Comparison of ENCODE assay signal across 23 cellular contexts in genomic region chr1:13794231-13795187, GRCh38.
DNase-seq lines count a peak whose midpoint lies in the region; ATAC-seq, FAIRE-seq and TF ChIP-seq lines count a peak whose summit lies in the region.
"Had no signal": no experiment of that assay in that cellular context is flagged by ENCODE, and none has a peak within 500 bp of the region (broad histone marks: within the 10 kb centered on the region; RNA-seq: fewer than 3 reads in every experiment).

No MANE protein-coding gene starts in this region.

- peak; percentile 21 for DNase-seq in activated CD8-positive, alpha-beta T cell treated with anti-CD3 and anti-CD28 coated beads for 36 hours
- no peak for DNase-seq in activated CD8-positive, alpha-beta T cell treated with anti-CD3 and anti-CD28 coated beads, Interleukin-2, amount 10 ng/mL, durations not matched to agents 7 days and 5 days
- peak; percentile 36 for DNase-seq in GM20000 (ENCODE audit: low spot score)
- peak; percentile 11 for DNase-seq in coronary artery (ENCODE audit: low spot score)
- DNase-seq in stimulated activated effector memory CD8-positive, alpha-beta T cell treated with anti-CD3 and anti-CD28 coated beads, Interleukin-12 subunit alpha, Interleukin-12 subunit beta, amount 100 ng/mL, for 72 hours (ENCODE audit: low spot score in 2 of 2), result no peak
- DNase-seq in NCI-H526 (lab: John Stamatoyannopoulos, UW), result no peak
- DNase-seq in CD1c-positive myeloid dendritic cell (ENCODE audit: extremely low spot score), result no peak
- no peak for DNase-seq in RCC 7860 (ENCODE audit: low spot score)
- DNase-seq: activated CD4-positive, CD25-positive, alpha-beta regulatory T cell treated with anti-CD3 and anti-CD28 coated beads, Interleukin-2, amount 50 U/mL, for 72 hours; activated CD8-positive, alpha-beta memory T cell treated with anti-CD3 and anti-CD28 coated beads, Interleukin-2, amount 50 U/mL, for 4 hours; NCI-H1930; NCI-H345; nephron progenitor cell; Peyer's patch; posterior cingulate gyrus; substantia nigra; T1000 had no signal

- peak; percentile 64 for ATAC-seq in activated CD8-positive, alpha-beta T cell treated with anti-CD3 and anti-CD28 coated beads for 36 hours
- no peak for ATAC-seq in activated CD8-positive, alpha-beta T cell treated with anti-CD3 and anti-CD28 coated beads, Interleukin-2, amount 10 ng/mL, durations not matched to agents 7 days and 5 days
- ATAC-seq in stimulated activated effector memory CD8-positive, alpha-beta T cell treated with anti-CD3 and anti-CD28 coated beads, Interleukin-12 subunit alpha, Interleukin-12 subunit beta, amount 100 ng/mL, for 72 hours, result peak; percentile 87
- ATAC-seq: A549, SK-N-SH treated with all-trans-retinoic acid at 6 μM for 48 hours had no signal

- H3K4me1 Mint-ChIP-seq in activated CD8-positive, alpha-beta T cell treated with anti-CD3 and anti-CD28 coated beads for 36 hours (ENCODE audit: low read depth), result peaks cover 81% of the 10 kb centered on the region
- H3K4me1 Mint-ChIP-seq in activated CD8-positive, alpha-beta T cell treated with anti-CD3 and anti-CD28 coated beads, Interleukin-2, amount 10 ng/mL, durations not matched to agents 7 days and 5 days (ENCODE audit: low read depth), result peaks cover 25% of the 10 kb centered on the region
- H3K4me1 Mint-ChIP-seq in stimulated activated effector memory CD8-positive, alpha-beta T cell treated with anti-CD3 and anti-CD28 coated beads, Interleukin-12 subunit alpha, Interleukin-12 subunit beta, amount 100 ng/mL, for 72 hours, result peaks cover 51% of the 10 kb centered on the region

- H3K9me3 Mint-ChIP-seq in activated CD8-positive, alpha-beta T cell treated with anti-CD3 and anti-CD28 coated beads for 36 hours, result no peaks in the 10 kb centered on the region
- no peaks in the 10 kb centered on the region for H3K9me3 Mint-ChIP-seq in activated CD8-positive, alpha-beta T cell treated with anti-CD3 and anti-CD28 coated beads, Interleukin-2, amount 10 ng/mL, durations not matched to agents 7 days and 5 days (ENCODE audit: insufficient read depth)
- no peaks in the 10 kb centered on the region for H3K9me3 Mint-ChIP-seq in stimulated activated effector memory CD8-positive, alpha-beta T cell treated with anti-CD3 and anti-CD28 coated beads, Interleukin-12 subunit alpha, Interleukin-12 subunit beta, amount 100 ng/mL, for 72 hours
- H3K9me3 Mint-ChIP-seq: nephron progenitor cell had no signal

- H3K27me3 Mint-ChIP-seq in activated CD8-positive, alpha-beta T cell treated with anti-CD3 and anti-CD28 coated beads for 36 hours, result no peaks in the 10 kb centered on the region
- H3K27me3 Mint-ChIP-seq in activated CD8-positive, alpha-beta T cell treated with anti-CD3 and anti-CD28 coated beads, Interleukin-2, amount 10 ng/mL, durations not matched to agents 7 days and 5 days (ENCODE audit: low read depth), result no peaks in the 10 kb centered on the region

- intact Hi-C loops in activated CD8-positive, alpha-beta T cell treated with anti-CD3 and anti-CD28 coated beads for 36 hours (cut with micrococcal nuclease), result loop anchor here (5.0 kb wide), 1 partner anchor 42 kb away; no protein-coding TSS in a partner anchor

- POLR2A ChIA-PET in activated CD8-positive, alpha-beta T cell treated with anti-CD3 and anti-CD28 coated beads for 36 hours (lab: Charles Lee), result interaction anchor here (0.7 to 1.3 kb wide), 4 partner anchors 10 to 115 kb away, joined by 3 to 4 read pairs (median 3); no protein-coding TSS in a partner anchor
- POLR2A ChIA-PET in activated CD8-positive, alpha-beta T cell treated with anti-CD3 and anti-CD28 coated beads, Interleukin-2, amount 10 ng/mL, durations not matched to agents 7 days and 5 days (lab: Charles Lee), result interaction anchor here (0.6 to 1.1 kb wide), 2 partner anchors 24 to 48 kb away, joined by 3 read pairs; no protein-coding TSS in a partner anchor

- no peak for FAIRE-seq in RCC 7860 (lab: Jason Lieb, UNC)
- FAIRE-seq: A549, bronchial epithelial cell, frontal cortex, urothelium cell line had no signal

- CTCF ChIA-PET in activated CD8-positive, alpha-beta T cell treated with anti-CD3 and anti-CD28 coated beads for 36 hours (lab: Charles Lee), result interaction anchor here (0.8 to 1.6 kb wide), 6 partner anchors 12 to 93 kb away, joined by 3 to 4 read pairs (median 3); no protein-coding TSS in a partner anchor
- CTCF ChIA-PET in activated CD8-positive, alpha-beta T cell treated with anti-CD3 and anti-CD28 coated beads, Interleukin-2, amount 10 ng/mL, durations not matched to agents 7 days and 5 days (lab: Charles Lee), result interaction anchor here (0.7 kb wide), 1 partner anchor 127 kb away, joined by 3 read pairs; no protein-coding TSS in a partner anchor

- peaks cover 42% of the 10 kb centered on the region for H3K36me3 Mint-ChIP-seq in activated CD8-positive, alpha-beta T cell treated with anti-CD3 and anti-CD28 coated beads for 36 hours (ENCODE audit: low read depth)
- H3K36me3 Mint-ChIP-seq in activated CD8-positive, alpha-beta T cell treated with anti-CD3 and anti-CD28 coated beads, Interleukin-2, amount 10 ng/mL, durations not matched to agents 7 days and 5 days (ENCODE audit: low read depth), result peaks cover 33% of the 10 kb centered on the region
- peaks cover 41% of the 10 kb centered on the region for H3K36me3 Mint-ChIP-seq in stimulated activated effector memory CD8-positive, alpha-beta T cell treated with anti-CD3 and anti-CD28 coated beads, Interleukin-12 subunit alpha, Interleukin-12 subunit beta, amount 100 ng/mL, for 72 hours

- no peak for TF ChIP-seq CTCF in activated CD8-positive, alpha-beta T cell treated with anti-CD3 and anti-CD28 coated beads for 36 hours (IDR thresholded peaks at IDR 0.05)
- TF ChIP-seq CTCF in GM20000 (IDR thresholded peaks at IDR 0.05; ENCODE audit: extremely low read depth, missing control alignments) (no peak), coronary artery (IDR thresholded peaks at IDR 0.05) (no peak)

- no peak overlapping the region for H3K4me3 ChIP-seq in coronary artery
- H3K4me3 ChIP-seq: A549; BLaER1 treated with 17β-estradiol and CSF1 and Interleukin-3, amounts not matched to agents 10 nM and 100 nM; Peyer's patch had no signal

- H3K4me3 Mint-ChIP-seq in activated CD8-positive, alpha-beta T cell treated with anti-CD3 and anti-CD28 coated beads for 36 hours, result no peak overlapping the region
- H3K4me3 Mint-ChIP-seq in activated CD8-positive, alpha-beta T cell treated with anti-CD3 and anti-CD28 coated beads, Interleukin-2, amount 10 ng/mL, durations not matched to agents 7 days and 5 days, result no peak overlapping the region
- no peak overlapping the region for H3K4me3 Mint-ChIP-seq in stimulated activated effector memory CD8-positive, alpha-beta T cell treated with anti-CD3 and anti-CD28 coated beads, Interleukin-12 subunit alpha, Interleukin-12 subunit beta, amount 100 ng/mL, for 72 hours
- H3K4me3 Mint-ChIP-seq: nephron progenitor cell had no signal

- H3K27ac ChIP-seq in coronary artery, result no peak overlapping the region
- H3K27ac ChIP-seq: A549; BLaER1 treated with 17β-estradiol and CSF1 and Interleukin-3, amounts not matched to agents 10 nM and 100 nM; Peyer's patch had no signal

- H3K27ac Mint-ChIP-seq in activated CD8-positive, alpha-beta T cell treated with anti-CD3 and anti-CD28 coated beads for 36 hours, result peak overlapping the region; percentile 82
- no peak overlapping the region for H3K27ac Mint-ChIP-seq in activated CD8-positive, alpha-beta T cell treated with anti-CD3 and anti-CD28 coated beads, Interleukin-2, amount 10 ng/mL, durations not matched to agents 7 days and 5 days
- H3K27ac Mint-ChIP-seq in stimulated activated effector memory CD8-positive, alpha-beta T cell treated with anti-CD3 and anti-CD28 coated beads, Interleukin-12 subunit alpha, Interleukin-12 subunit beta, amount 100 ng/mL, for 72 hours, result peak overlapping the region; percentile 45
- H3K27ac Mint-ChIP-seq: nephron progenitor cell had no signal

Comparison
In these comparisons a context has a peak if more than half of its experiments do, and no peak if none do; other contexts are left out.
1. DNase-seq: peak in activated CD8-positive, alpha-beta T cell treated with anti-CD3 and anti-CD28 coated beads for 36 hours (single experiment), GM20000 (single experiment) and coronary artery (single experiment); none in activated CD8-positive, alpha-beta T cell treated with anti-CD3 and anti-CD28 coated beads, Interleukin-2, amount 10 ng/mL, durations not matched to agents 7 days and 5 days (single experiment), stimulated activated effector memory CD8-positive, alpha-beta T cell treated with anti-CD3 and anti-CD28 coated beads, Interleukin-12 subunit alpha, Interleukin-12 subunit beta, amount 100 ng/mL, for 72 hours (0 of 2), NCI-H526 (0 of 2), CD1c-positive myeloid dendritic cell (single experiment) and RCC 7860 (single experiment).